In the genomic region with DNA sequence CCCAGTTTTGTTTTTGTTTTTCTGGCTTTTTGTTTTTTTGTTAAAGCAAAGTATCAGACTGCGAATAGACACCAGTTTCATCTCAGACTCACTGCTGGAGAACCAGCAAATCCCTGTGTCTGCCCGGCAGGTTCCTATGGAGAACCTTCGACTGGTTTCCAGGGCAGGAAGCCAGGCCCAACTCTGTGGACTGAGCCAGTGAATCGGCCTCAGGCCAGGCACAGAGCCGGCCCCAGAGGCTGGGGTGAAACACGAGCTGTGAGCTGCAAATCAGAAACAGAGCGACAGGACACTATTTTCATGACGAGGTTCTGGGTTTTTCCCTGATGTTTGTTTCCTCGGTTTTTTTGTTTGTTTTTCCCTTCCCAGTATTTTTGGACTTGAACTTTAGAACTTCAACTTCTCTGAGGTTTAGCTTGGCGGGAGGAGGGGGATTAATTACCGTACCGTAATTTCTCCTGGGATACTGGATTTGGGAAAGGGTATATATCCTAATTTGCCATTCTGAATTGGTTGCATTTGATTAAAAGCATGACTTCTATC, we compare ENCODE assay signal across 8 cellular contexts. TPM values are rescaled to one million over a fixed set of nuclear protein-coding genes. Genes with fewer than 3 reads are reported as not detected.
DNase-seq lines count a peak whose midpoint lies in the region; ATAC-seq and TF ChIP-seq lines count a peak whose summit lies in the region.

No MANE protein-coding gene starts in this region.

- no peak overlapping the region for H3K9ac ChIP-seq in SK-N-SH

- H3K4me3 ChIP-seq in SK-N-SH (ENCODE audit: low read depth in 2 of 2, low read length in 1 of 2), result no peak overlapping the region
- peak overlapping the region in 1 of 2 donors; percentile 11 for H3K4me3 ChIP-seq in foreskin fibroblast (ENCODE audit: low read depth in 1 of 2, low read length in 2 of 2)

- no peaks in the 10 kb centered on the region for H3K27me3 ChIP-seq in SK-N-SH (ENCODE audit: insufficient read depth)

- peaks cover 7% of the 10 kb centered on the region in 2 experiments; a peak in 3 of 4 replicates for H3K4me1 ChIP-seq in SK-N-SH (ENCODE audit: control insufficient read depth in 1 of 2, insufficient read depth in 2 of 2, low read depth in 1 of 2, low read length in 1 of 2)

- DNase-seq in C1 segment of cervical spinal cord (lab: John Stamatoyannopoulos, UW) (peak in 10 of 14 donors; percentile 17 to 86 (median 71)), SK-N-SH (no peak), foreskin fibroblast (peak; percentile 88 to 95), omental fat pad (ENCODE audit: low spot score) (peak; percentile 52), SHP77 (lab: John Stamatoyannopoulos, UW) (no peak), DMS79 treated with DMSO at 0.1 percent for 48 hours (lab: John Stamatoyannopoulos, UW) (no peak), NCI-H146 (lab: John Stamatoyannopoulos, UW) (no peak)

- CTCF ChIA-PET in SK-N-SH (lab: Yijun Ruan, JAX), result interaction anchor here (0.7 to 1.7 kb wide), 3 partner anchors 48 to 147 kb away, joined by 3 to 5 read pairs (median 3); no protein-coding TSS in a partner anchor

- no peak overlapping the region for H3K4me2 ChIP-seq in SK-N-SH

- TF ChIP-seq EP300 in SK-N-SH (IDR thresholded peaks at IDR 0.05; ENCODE audit: borderline replicate concordance in 1 of 2, low read depth in 1 of 2, low read length in 1 of 2), result no peak

- H3K27ac ChIP-seq in SK-N-SH (ENCODE audit: low read depth in 2 of 2, low read length in 1 of 2), result peak overlapping the region; percentile 31 to 41; a peak in 2 of 4 replicates

- H3F3A ChIP-seq in SK-N-SH (replicated peaks; ENCODE audit: insufficient read depth), result peaks cover 9% of the 10 kb centered on the region

- H3K9me3 ChIP-seq in SK-N-SH, result no peaks in the 10 kb centered on the region

- WGBS in SK-N-SH (ENCODE audit: low lambda C conversion rate), result 47% methylated on average over 12 of the region's 12 CpGs

- no peaks in the 10 kb centered on the region for H3K79me2 ChIP-seq in SK-N-SH (ENCODE audit: insufficient read depth)

- no peaks in the 10 kb centered on the region for H3K36me3 ChIP-seq in SK-N-SH (replicated peaks in 1 of 2; ENCODE audit: control insufficient read depth in 1 of 2, insufficient read depth in 2 of 2, low read length in 1 of 2)

- ATAC-seq in omental fat pad (ENCODE audit: low FRiP score) (peak; percentile 41), HG03139 (IDR thresholded peaks at IDR 0.05; ENCODE audit: unreplicated experiment) (no peak)

- TF ChIP-seq CTCF in SK-N-SH (IDR thresholded peaks at IDR 0.05) (no peak), foreskin fibroblast (IDR thresholded peaks at IDR 0.05; ENCODE audit: low read depth, low read length) (no peak), omental fat pad (IDR thresholded peaks at IDR 0.05) (no peak)

- H3K9me2 ChIP-seq in SK-N-SH, result no peaks in the 10 kb centered on the region

- no peak for TF ChIP-seq RAD21 in SK-N-SH (IDR thresholded peaks at IDR 0.05; ENCODE audit: low read length)

- POLR2A ChIA-PET in SK-N-SH (lab: Yijun Ruan, JAX), result no interaction called here

- peak overlapping the region; percentile 78; the same call in 1 of the 2 replicates for H2AFZ ChIP-seq in SK-N-SH (ENCODE audit: low read depth)

- no peaks in the 10 kb centered on the region for H4K20me1 ChIP-seq in SK-N-SH (ENCODE audit: insufficient read depth)

TF ChIP-seq in SK-N-SH, 30 proteins besides CTCF, POLR2A, EP300 and RAD21:
- TF ChIP-seq CHD2 (IDR thresholded peaks at IDR 0.05; ENCODE audit: low read length, partially characterized antibody), result no peak
- TF ChIP-seq, protein P1, sequence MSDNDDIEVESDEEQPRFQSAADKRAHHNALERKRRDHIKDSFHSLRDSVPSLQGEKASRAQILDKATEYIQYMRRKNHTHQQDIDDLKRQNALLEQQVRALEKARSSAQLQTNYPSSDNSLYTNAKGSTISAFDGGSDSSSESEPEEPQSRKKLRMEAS (IDR thresholded peaks at IDR 0.05; ENCODE audit: low read depth), result peak; percentile 59; the same call in 1 of the 2 replicates

RNA-seq across cellular contexts. Expression of a gene that starts 15.9 kb away (rescaled TPM):
- polyA plus RNA-seq in SK-N-SH (2012; rRNA removed), result 58.6 and 66.7 TPM in 2 replicates
- polyA plus RNA-seq in SK-N-SH (2012; cell fraction: cytosol; rRNA removed), result 18.8 and 31.2 TPM in 2 replicates
- polyA plus RNA-seq in SK-N-SH (2012; cell fraction: nucleus; rRNA removed), result 380 and 563 TPM in 2 replicates
- total RNA-seq in omental fat pad, result 1 to 10 TPM; 1.4 to 4.1 (median 2.5) TPM

RNA-seq across cellular contexts. Expression of a gene that starts 32.7 kb away (rescaled TPM):
- 229 and 326 TPM in 2 replicates for polyA plus RNA-seq in SK-N-SH (2012; rRNA removed)
- 148 and 237 TPM in 2 replicates for polyA plus RNA-seq in SK-N-SH (2012; cell fraction: cytosol; rRNA removed)
- 84.2 and 113 TPM in 2 replicates for polyA plus RNA-seq in SK-N-SH (2012; cell fraction: nucleus; rRNA removed)
- 100 to 1,000 TPM; 340 to 466 (median 398) TPM for total RNA-seq in omental fat pad

RNA-seq across cellular contexts. Expression of a gene that starts 39.5 kb away (rescaled TPM):
- 15.3 and 19.4 TPM in 2 replicates for polyA plus RNA-seq in SK-N-SH (2012; rRNA removed)
- 10.6 and 12.6 TPM in 2 replicates for polyA plus RNA-seq in SK-N-SH (2012; cell fraction: cytosol; rRNA removed)
- polyA plus RNA-seq in SK-N-SH (2012; cell fraction: nucleus; rRNA removed), result 4.7 and 8.8 TPM in 2 replicates
- total RNA-seq in omental fat pad, result 100 to 1,000 TPM; 224 to 389 (median 247) TPM

RNA-seq across cellular contexts. Expression of a gene that starts 40.6 kb away (rescaled TPM):
- polyA plus RNA-seq in SK-N-SH (2012; rRNA removed), result 1.4 and 2.4 TPM in 2 replicates
- 0.59 and 0.98 TPM in 2 replicates for polyA plus RNA-seq in SK-N-SH (2012; cell fraction: cytosol; rRNA removed)
- 4.2 and 5.2 TPM in 2 replicates for polyA plus RNA-seq in SK-N-SH (2012; cell fraction: nucleus; rRNA removed)
- total RNA-seq in omental fat pad, result under 1 TPM in 3 of 4 donors, not detected in 1; 0.09 to 0.96 (median 0.95) TPM

RNA-seq across cellular contexts. Expression of a gene that starts 45.8 kb away (rescaled TPM):
- 398 and 518 TPM in 2 replicates for polyA plus RNA-seq in SK-N-SH (2012; rRNA removed)
- 239 and 341 TPM in 2 replicates for polyA plus RNA-seq in SK-N-SH (2012; cell fraction: cytosol; rRNA removed)
- polyA plus RNA-seq in SK-N-SH (2012; cell fraction: nucleus; rRNA removed), result 92.5 and 106 TPM in 2 replicates
- total RNA-seq in omental fat pad, result 100 to 1,000 TPM; 266 to 442 (median 382) TPM

Comparison
In these comparisons a context has a peak if more than half of its experiments do, and no peak if none do; other contexts are left out.
1. DNase-seq: peak in C1 segment of cervical spinal cord (10 of 14), foreskin fibroblast (2 of 2) and omental fat pad (single experiment); none in SK-N-SH (single experiment), SHP77 (0 of 2), DMS79 treated with DMSO at 0.1 percent for 48 hours (single experiment) and NCI-H146 (single experiment).